8 cellular contexts compared by ENCODE assay signal in the genomic region with DNA sequence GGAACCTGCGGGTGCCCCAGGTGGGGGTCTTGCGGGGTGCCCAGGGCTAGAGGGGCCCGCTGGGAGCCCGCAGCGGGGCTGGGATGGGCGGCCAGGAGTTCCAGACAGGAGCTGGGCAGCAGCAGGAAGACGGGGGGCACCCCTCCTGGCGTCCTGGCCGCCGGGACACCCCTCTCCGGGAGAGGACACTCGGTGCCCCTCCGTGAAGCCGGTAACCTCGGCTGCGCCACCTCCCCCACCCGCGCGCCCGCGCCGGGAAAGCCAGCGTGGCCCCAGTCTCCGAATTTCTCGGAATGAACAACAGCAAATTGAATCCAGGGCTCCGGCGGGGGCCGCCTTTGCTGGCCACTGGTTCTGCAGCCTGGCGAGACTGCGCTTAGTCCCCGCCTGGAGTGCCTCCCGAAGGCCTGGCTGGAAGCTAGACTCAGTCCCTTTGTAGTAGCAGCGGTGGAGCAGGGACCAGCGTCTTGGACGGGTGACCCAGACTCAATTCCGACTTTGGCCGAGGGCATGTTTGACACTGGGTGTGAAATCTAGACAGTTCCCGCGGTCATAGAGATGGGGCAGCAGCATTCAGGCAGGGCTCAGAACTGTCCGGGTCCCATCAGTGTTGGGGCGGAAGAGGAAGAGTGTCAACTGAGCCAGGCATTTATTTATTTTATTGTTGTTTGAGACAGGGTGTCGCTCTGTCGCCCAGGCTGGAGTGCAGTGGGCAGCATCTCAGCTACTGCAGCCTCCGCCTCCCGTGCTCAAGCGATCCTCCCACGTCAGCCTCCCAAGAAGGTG. TPM values are rescaled to one million over a fixed set of nuclear protein-coding genes. Genes with fewer than 3 reads are reported as not detected.
DNase-seq lines count a peak whose midpoint lies in the region; ATAC-seq, FAIRE-seq and TF ChIP-seq lines count a peak whose summit lies in the region.

No MANE protein-coding gene starts in this region.

- DNase-seq in A549 (ENCODE audit: low read depth in 1 of 2, low spot score in 1 of 2) = no peak
- peak; percentile 28 for DNase-seq in GM12891 (ENCODE audit: insufficient read length, low spot score)
- DNase-seq in HuH-7.5 (ENCODE audit: low spot score) = peak; percentile 30
- peak; percentile 57 to 62 for DNase-seq in cardiac fibroblast (ENCODE audit: low read depth in 2 of 2)
- peak; percentile 58 for DNase-seq in iris pigment epithelial cell (ENCODE audit: low read depth)

- H3K4me1 ChIP-seq in A549 (peaks cover 15% of the 10 kb centered on the region), skeletal muscle tissue (ENCODE audit: control insufficient read depth in 3 of 3, insufficient read depth in 3 of 3, low read length in 3 of 3) (peaks cover 8 to 21% (median 14%) of the 10 kb centered on the region in 3 donors)

- no peak for TF ChIP-seq CTCF in A549 (IDR thresholded peaks at IDR 0.05)
- no peak for TF ChIP-seq CTCF in SU-DHL-6 (IDR thresholded peaks at IDR 0.05; ENCODE audit: insufficient read depth, low read length, poor library complexity, severe bottlenecking)
- TF ChIP-seq CTCF in cardiac fibroblast (IDR thresholded peaks at IDR 0.05; ENCODE audit: low read depth, low read length) = peak; percentile 5

- no peaks in the 10 kb centered on the region for H3K27me3 ChIP-seq in SU-DHL-6 (ENCODE audit: low read length)
- no peaks in the 10 kb centered on the region for H3K27me3 ChIP-seq in skeletal muscle tissue (ENCODE audit: control insufficient read depth in 3 of 3, insufficient read depth in 3 of 3, low read length in 3 of 3)

- CTCF ChIA-PET in A549 (lab: Yijun Ruan, JAX) = interaction anchor here (1.6 to 1.8 kb wide), 3 partner anchors 23 to 43 kb away, joined by 3 to 8 read pairs (median 4); no protein-coding TSS in a partner anchor

- POLR2A ChIA-PET in A549 (lab: Yijun Ruan, JAX) = no interaction called here

- H3K4me2 ChIP-seq in A549 = peak overlapping the region; percentile 86
- H3K4me2 ChIP-seq in SU-DHL-6 (ENCODE audit: low read depth, low read length, poor library complexity, severe bottlenecking) = peak overlapping the region; percentile 59

- H2AFZ ChIP-seq in SU-DHL-6 (ENCODE audit: low read depth, low read length, severe bottlenecking) = no peak overlapping the region

- peaks cover 55% of the 10 kb centered on the region for H3K79me2 ChIP-seq in SU-DHL-6 (ENCODE audit: insufficient read depth, low read length)

- H3K9ac ChIP-seq in SU-DHL-6 (ENCODE audit: low read length) = peak overlapping the region; percentile 98
- peak overlapping the region; percentile 40 to 88 (median 87) for H3K9ac ChIP-seq in skeletal muscle tissue (ENCODE audit: low read depth in 1 of 3, low read length in 3 of 3)

- ATAC-seq in A549 (peak; percentile 80 to 84), GM18520 (IDR thresholded peaks at IDR 0.05; ENCODE audit: unreplicated experiment) (no peak)

- H3K9me3 ChIP-seq in A549 (no peaks in the 10 kb centered on the region), SU-DHL-6 (ENCODE audit: insufficient read depth, low read length) (no peaks in the 10 kb centered on the region), skeletal muscle tissue (ENCODE audit: control insufficient read depth in 3 of 3, low read length in 3 of 3) (no peaks in the 10 kb centered on the region)

- WGBS in A549 (ENCODE audit: missing lambda C conversion rate) = 4% methylated on average over 17 of the region's 47 CpGs

- H3F3A ChIP-seq in SU-DHL-6 (ENCODE audit: insufficient read depth) = peaks cover 18% of the 10 kb centered on the region

- TF ChIP-seq EP300 in A549 (IDR thresholded peaks at IDR 0.05) = no peak

- no peaks in the 10 kb centered on the region for H3K9me2 ChIP-seq in SU-DHL-6 (replicated peaks; ENCODE audit: insufficient read depth, low read length)

- H3K4me3 ChIP-seq in A549 (peak overlapping the region; percentile 96), SU-DHL-6 (ENCODE audit: insufficient read depth, low read length, poor library complexity, severe bottlenecking) (peak overlapping the region; percentile 62), cardiac fibroblast (replicated peaks in 1 of 2; ENCODE audit: low read depth in 2 of 2, low read length in 2 of 2) (peak overlapping the region; percentile 79 to 81), skeletal muscle tissue (ENCODE audit: low read length in 3 of 3) (peak overlapping the region; percentile 62 to 81 (median 78))

- H4K20me1 ChIP-seq in SU-DHL-6 (ENCODE audit: low read depth, low read length) = peaks cover 14% of the 10 kb centered on the region; the same call in 1 of the 2 replicates

- peak overlapping the region; percentile 92 to 96 for H3K27ac ChIP-seq in A549
- peak overlapping the region; percentile 80 for H3K27ac ChIP-seq in SU-DHL-6 (ENCODE audit: low read depth, low read length)
- peak overlapping the region; percentile 91 for H3K27ac ChIP-seq in skeletal muscle tissue (ENCODE audit: low read depth, low read length)

- FAIRE-seq in A549 (lab: Jason Lieb, UNC) (no peak), GM12891 (lab: Jason Lieb, UNC) (peak; percentile 79)

- TF ChIP-seq POLR2A in A549 (IDR thresholded peaks at IDR 0.05; ENCODE audit: low read length) = no peak
- 0 out of 2 replicates have a peak, but pooled peaks have one; percentile 57 for TF ChIP-seq POLR2A in GM12891 (IDR thresholded peaks at IDR 0.05; ENCODE audit: low read depth, low read length)

- H3K36me3 ChIP-seq in SU-DHL-6 (ENCODE audit: low read length) (no peaks in the 10 kb centered on the region), skeletal muscle tissue (ENCODE audit: control insufficient read depth in 3 of 3, insufficient read depth in 3 of 3, low read length in 3 of 3) (no peaks in the 10 kb centered on the region)

- no peak for TF ChIP-seq RAD21 in A549 (conservative IDR thresholded peaks at IDR 0.05 in 1 of 2, IDR thresholded peaks at IDR 0.05 in 1 of 2)

TF ChIP-seq in A549, 52 proteins besides CTCF, POLR2A, EP300 and RAD21 (continues in another document):
- TF ChIP-seq, protein P1, sequence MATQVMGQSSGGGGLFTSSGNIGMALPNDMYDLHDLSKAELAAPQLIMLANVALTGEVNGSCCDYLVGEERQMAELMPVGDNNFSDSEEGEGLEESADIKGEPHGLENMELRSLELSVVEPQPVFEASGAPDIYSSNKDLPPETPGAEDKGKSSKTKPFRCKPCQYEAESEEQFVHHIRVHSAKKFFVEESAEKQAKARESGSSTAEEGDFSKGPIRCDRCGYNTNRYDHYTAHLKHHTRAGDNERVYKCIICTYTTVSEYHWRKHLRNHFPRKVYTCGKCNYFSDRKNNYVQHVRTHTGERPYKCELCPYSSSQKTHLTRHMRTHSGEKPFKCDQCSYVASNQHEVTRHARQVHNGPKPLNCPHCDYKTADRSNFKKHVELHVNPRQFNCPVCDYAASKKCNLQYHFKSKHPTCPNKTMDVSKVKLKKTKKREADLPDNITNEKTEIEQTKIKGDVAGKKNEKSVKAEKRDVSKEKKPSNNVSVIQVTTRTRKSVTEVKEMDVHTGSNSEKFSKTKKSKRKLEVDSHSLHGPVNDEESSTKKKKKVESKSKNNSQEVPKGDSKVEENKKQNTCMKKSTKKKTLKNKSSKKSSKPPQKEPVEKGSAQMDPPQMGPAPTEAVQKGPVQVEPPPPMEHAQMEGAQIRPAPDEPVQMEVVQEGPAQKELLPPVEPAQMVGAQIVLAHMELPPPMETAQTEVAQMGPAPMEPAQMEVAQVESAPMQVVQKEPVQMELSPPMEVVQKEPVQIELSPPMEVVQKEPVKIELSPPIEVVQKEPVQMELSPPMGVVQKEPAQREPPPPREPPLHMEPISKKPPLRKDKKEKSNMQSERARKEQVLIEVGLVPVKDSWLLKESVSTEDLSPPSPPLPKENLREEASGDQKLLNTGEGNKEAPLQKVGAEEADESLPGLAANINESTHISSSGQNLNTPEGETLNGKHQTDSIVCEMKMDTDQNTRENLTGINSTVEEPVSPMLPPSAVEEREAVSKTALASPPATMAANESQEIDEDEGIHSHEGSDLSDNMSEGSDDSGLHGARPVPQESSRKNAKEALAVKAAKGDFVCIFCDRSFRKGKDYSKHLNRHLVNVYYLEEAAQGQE (IDR thresholded peaks at IDR 0.05) = no peak
- no peak for TF ChIP-seq NPAS2 (CRISPR knock-in tag; IDR thresholded peaks at IDR 0.05; ENCODE audit: borderline replicate concordance)
- no peak for TF ChIP-seq HOXB13 (CRISPR knock-in tag; IDR thresholded peaks at IDR 0.05; ENCODE audit: low read depth)
- no peak for TF ChIP-seq POLR2AphosphoS2 (conservative IDR thresholded peaks at IDR 0.05; ENCODE audit: low read length)

TF ChIP-seq in GM12891, 5 proteins besides CTCF, POLR2A, EP300 and RAD21:
- no peak for TF ChIP-seq TAF1 (IDR thresholded peaks at IDR 0.05; ENCODE audit: low read depth, low read length)
- 0 out of 2 replicates have a peak, but pooled peaks have one; percentile 30 for TF ChIP-seq POLR2AphosphoS5 (IDR thresholded peaks at IDR 0.05; ENCODE audit: low read depth, low read length)
- 0 out of 2 replicates have a peak, but pooled peaks have one; percentile 13 for TF ChIP-seq POU2F2 (IDR thresholded peaks at IDR 0.05; ENCODE audit: low read depth, low read length)

RNA-seq across cellular contexts. Expression of gene IFNGR2, which starts 0.8 kb away (rescaled TPM):
- 47.2 and 54.6 TPM in 2 replicates for polyA plus RNA-seq in A549 (2011; rRNA removed)
- 25.3 and 34.4 TPM in 2 replicates for polyA plus RNA-seq in A549 (2012; cell fraction: cytosol; rRNA removed)
- polyA plus RNA-seq in A549 (2012; cell fraction: nucleus; rRNA removed) = 9.5 and 13.0 TPM in 2 replicates
- 20.8 to 24.2 TPM (median 21.6 TPM) in 3 replicates for polyA plus RNA-seq in A549 (2017; fragmentation: RNase III; extraction: RNeasy Plus Mini Kit Qiagen cat#74134 plus additional on column Dnase treatment)
- polyA minus RNA-seq in A549 (2011; rRNA and poly(A)+ RNA removed) = 52.9 and 71.0 TPM in 2 replicates
- 46.4 TPM for polyA plus RNA-seq in GM12891 (2012; ENCODE audit: low read depth, missing spikeins)
- total RNA-seq in skeletal muscle tissue = 43.8 TPM

Comparison
In these comparisons a context has a peak if more than half of its experiments do, and no peak if none do; other contexts are left out.
1. DNase-seq: peak in GM12891 (single experiment), HuH-7.5 (single experiment), cardiac fibroblast (2 of 2) and iris pigment epithelial cell (single experiment); none in A549 (0 of 2).
2. Peak in every context shown above with its lines, with median percentiles within 50 percentile points of each other: H3K27ac ChIP-seq and H3K4me3 ChIP-seq.